In the genomic region with DNA sequence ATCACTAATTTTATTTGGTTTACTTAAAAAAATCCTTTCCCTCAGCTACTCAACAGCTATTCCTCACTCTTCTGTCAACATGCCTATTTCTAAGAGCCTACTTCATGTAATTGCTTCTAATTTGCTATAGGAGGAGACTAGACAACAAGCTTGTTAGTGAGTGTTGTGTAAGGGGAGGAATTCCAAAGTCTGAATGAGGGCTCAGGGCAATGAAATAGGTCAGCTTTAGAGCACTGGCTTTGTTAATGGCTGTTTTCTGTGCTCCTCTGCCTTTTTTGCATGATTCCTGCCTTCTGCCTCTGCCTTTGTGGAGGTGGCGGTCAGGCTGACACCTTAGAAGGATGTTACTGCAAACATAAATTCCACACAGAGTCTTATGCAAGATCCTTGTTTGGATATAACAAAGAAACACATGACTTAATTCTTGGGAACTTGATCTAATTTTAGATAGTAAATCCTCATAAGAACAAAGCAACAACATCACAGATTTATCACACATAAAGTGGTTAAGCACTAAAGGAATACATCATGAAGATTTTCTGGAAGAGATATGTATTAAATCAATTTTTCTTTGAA, we compare ENCODE assay signal across 15 cellular contexts. TPM values are rescaled to one million over a fixed set of nuclear protein-coding genes. Genes with fewer than 3 reads are reported as not detected.
A peak's percentile ranks its signal among the peaks of the same experiment; 100 is the strongest.
DNase-seq lines count a peak whose midpoint lies in the region; ATAC-seq and TF ChIP-seq lines count a peak whose summit lies in the region.
"Had no signal": no experiment of that assay in that cellular context is flagged by ENCODE, and none has a peak within 500 bp of the region (broad histone marks: within the 10 kb centered on the region; RNA-seq: fewer than 3 reads in every experiment).

No MANE protein-coding gene starts in this region.

- H3K4me3 ChIP-seq in HUES48 (ENCODE audit: low read depth, low read length) (no peak overlapping the region), fibroblast of villous mesenchyme (ENCODE audit: low read depth, low read length) (no peak overlapping the region), psoas muscle (no peak overlapping the region)
- H3K4me3 ChIP-seq: GM12878 had no signal

- H3K27me3 ChIP-seq in HUES48 (ENCODE audit: control insufficient read depth, insufficient read depth, low read length), result no peaks in the 10 kb centered on the region
- H3K27me3 ChIP-seq in psoas muscle (ENCODE audit: insufficient read depth in 3 of 3, low read length in 2 of 3), result peaks cover 0 to 10% (median 0%) of the 10 kb centered on the region in 3 donors

- WGBS in psoas muscle, 3 donors, result 40 to 67% (median 54%) methylated on average over 1 of the region's 1 CpG

- H3K9me3 ChIP-seq in HUES48 (ENCODE audit: control insufficient read depth, insufficient read depth, low read length) (peaks cover 33% of the 10 kb centered on the region; the same call in 1 of the 2 replicates), psoas muscle (no peaks in the 10 kb centered on the region)

- peak in 2 of 4 donors; percentile 59 to 60 for ATAC-seq in psoas muscle
- no peak for ATAC-seq in GM21737 (IDR thresholded peaks at IDR 0.05; ENCODE audit: unreplicated experiment)
- no peak for ATAC-seq in GM18519 (IDR thresholded peaks at IDR 0.05; ENCODE audit: low FRiP score, unreplicated experiment)
- ATAC-seq: GM12878 had no signal

- peak; percentile 27 for DNase-seq in NCI-H2029 treated with DMSO at 0.1 percent for 48 hours (lab: John Stamatoyannopoulos, UW)
- no peak for DNase-seq in NCI-H2029 (lab: John Stamatoyannopoulos, UW)
- DNase-seq in fibroblast of villous mesenchyme (ENCODE audit: low read depth), result peak; percentile 7
- no peak for DNase-seq in psoas muscle
- no peak for DNase-seq in ecto neural progenitor cell (ENCODE audit: low spot score)
- DNase-seq: DMS153, Karpas-422, MM.1S, NCI-H69, SHP77 treated with DMSO at 0.1 percent for 48 hours had no signal

- H3K27ac ChIP-seq in HUES48 (ENCODE audit: low read depth, low read length), result peak overlapping the region; percentile 28
- H3K27ac ChIP-seq in psoas muscle, result peak overlapping the region; percentile 78
- H3K27ac ChIP-seq: C4-2B had no signal

- TF ChIP-seq CTCF in fibroblast of villous mesenchyme (IDR thresholded peaks at IDR 0.05; ENCODE audit: insufficient read depth, low read depth, low read length), result no peak
- no peak for TF ChIP-seq CTCF in psoas muscle (IDR thresholded peaks at IDR 0.05)

- no peak overlapping the region for H3K9ac ChIP-seq in HUES48 (ENCODE audit: low read depth, low read length)

- H3K4me1 ChIP-seq in HUES48 (ENCODE audit: control insufficient read depth, insufficient read depth, low read length), result peaks cover 7% of the 10 kb centered on the region; the same call in 1 of the 2 replicates
- peaks cover 7% of the 10 kb centered on the region for H3K4me1 ChIP-seq in psoas muscle

- H3K36me3 ChIP-seq in HUES48 (ENCODE audit: control insufficient read depth, insufficient read depth, low read length), result no peaks in the 10 kb centered on the region
- H3K36me3 ChIP-seq in psoas muscle (ENCODE audit: insufficient read depth in 1 of 2, low read depth in 1 of 2), result no peaks in the 10 kb centered on the region

- intact Hi-C loops in psoas muscle (cut with DNase I), result no loop called here

RNA-seq across cellular contexts. Expression of gene PAGE1, which starts 15.0 kb away (rescaled TPM):
- total RNA-seq in fibroblast of villous mesenchyme (not detected in 2 replicates), psoas muscle (not detected)
- not detected for polyA plus RNA-seq in psoas muscle
- total RNA-seq: GM12878 had no signal
- polyA plus RNA-seq: GM12878 had no signal

Comparison
In these comparisons a context has a peak if more than half of its experiments do, and no peak if none do; other contexts are left out.
1. DNase-seq: peak in NCI-H2029 treated with DMSO at 0.1 percent for 48 hours (single experiment) and fibroblast of villous mesenchyme (single experiment); none in NCI-H2029 (single experiment), psoas muscle (0 of 2) and ecto neural progenitor cell (single experiment).